28 cellular contexts compared by ENCODE assay signal in the genomic region with DNA sequence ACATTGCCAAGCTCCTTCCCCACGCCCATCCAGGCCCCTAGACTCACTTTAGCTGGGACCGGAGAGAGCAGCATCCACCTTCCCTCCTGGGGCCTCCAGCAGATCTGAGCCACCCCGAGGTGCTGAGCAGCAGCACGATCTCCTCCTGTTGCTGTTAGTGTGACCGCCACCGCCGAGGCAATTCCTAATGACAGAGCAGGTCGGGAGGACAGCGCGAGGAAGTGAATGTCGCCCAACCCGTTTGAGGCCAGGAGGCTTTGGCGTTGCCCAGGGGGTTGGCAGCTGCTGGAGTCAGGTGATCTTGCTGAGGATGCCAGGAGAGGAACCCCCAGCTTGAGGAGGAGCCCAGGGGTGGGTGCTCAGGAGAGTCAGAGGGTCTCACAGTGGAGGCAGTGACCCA. TPM values are rescaled to one million over a fixed set of nuclear protein-coding genes. Genes with fewer than 3 reads are reported as not detected.
A peak's percentile ranks its signal among the peaks of the same experiment; 100 is the strongest.
DNase-seq lines count a peak whose midpoint lies in the region; ATAC-seq and TF ChIP-seq lines count a peak whose summit lies in the region.
"Had no signal": no experiment of that assay in that cellular context is flagged by ENCODE, and none has a peak within 500 bp of the region (broad histone marks: within the 10 kb centered on the region; RNA-seq: fewer than 3 reads in every experiment).

RNF222 (minus strand) TSS at position 192 of the 400 bp plus-strand sequence. CDS start 4,366 bp downstream, outside the sequence.

- no peak for TF ChIP-seq CTCF in MCF 10A (IDR thresholded peaks at IDR 0.05; ENCODE audit: unreplicated experiment)
- no peak for TF ChIP-seq CTCF in LNCaP clone FGC (IDR thresholded peaks at IDR 0.05; ENCODE audit: control insufficient read depth, extremely low read depth, insufficient read depth)
- TF ChIP-seq CTCF in upper lobe of right lung (IDR thresholded peaks at IDR 0.05) = no peak

- no peaks in the 10 kb centered on the region for H3K36me3 ChIP-seq in upper lobe of right lung
- H3K36me3 ChIP-seq: gastrocnemius medialis, suprapubic skin, vagina had no signal

- H3K36me3 Mint-ChIP-seq in MCF 10A (ENCODE audit: insufficient read depth, unreplicated experiment) = no peaks in the 10 kb centered on the region
- H3K36me3 Mint-ChIP-seq: stimulated activated memory B cell treated with anti-CD40 and anti-IgM and Interleukin-4, amounts not matched to agents 10 μg/mL and 1 μg/mL and 100 μg/mL, for 72 hours had no signal

- H3K9me3 Mint-ChIP-seq in MCF 10A (ENCODE audit: unreplicated experiment) = peaks cover 7% of the 10 kb centered on the region
- H3K9me3 Mint-ChIP-seq: activated T-helper 17 cell treated with anti-CD3 and anti-CD28 coated beads, Interleukin-2, amount 50 U/mL, for 72 hours; naive thymus-derived CD4-positive, alpha-beta T cell; stimulated activated memory B cell treated with anti-CD40 and anti-IgM and Interleukin-4, amounts not matched to agents 10 μg/mL and 1 μg/mL and 100 μg/mL, for 72 hours had no signal

- in situ Hi-C loops in T47D (cut with HindIII; ENCODE audit: low pct_unique_long_range_greater_than_20kb, low sequenced_read_pairs) = no loop called here

- CTCF ChIA-PET in MCF 10A (lab: Yijun Ruan, JAX) = interaction anchor here (0.8 to 2.1 kb wide), 5 partner anchors 13 to 349 kb away, joined by 3 to 5 read pairs (median 4); partner anchors contain the start of gene RPL26

- peaks cover 10% of the 10 kb centered on the region for H3K4me1 Mint-ChIP-seq in MCF 10A (ENCODE audit: insufficient read depth, unreplicated experiment)

- BruUV-seq in MCF 10A (replicated peaks; lab: Mats Ljungman, UMichigan) = no TSS peak

- H3K4me3 ChIP-seq in LNCaP clone FGC (ENCODE audit: low read depth, low read length) (0 out of 2 replicates have a peak within 1 kb of the TSS, but pooled peaks have one; percentile 11), upper lobe of right lung (no peak within 1 kb of the TSS)
- H3K4me3 ChIP-seq: gastrocnemius medialis, hepatocyte, SK-N-MC, suprapubic skin had no signal

- ATAC-seq in upper lobe of right lung = peak; percentile 8
- ATAC-seq: activated T-helper 17 cell treated with anti-CD3 and anti-CD28 coated beads, Interleukin-2, amount 50 U/mL, for 72 hours; gastrocnemius medialis; left colon; naive thymus-derived CD4-positive, alpha-beta T cell; stimulated activated memory B cell treated with anti-CD40 and anti-IgM and Interleukin-4, amounts not matched to agents 10 μg/mL and 1 μg/mL and 100 μg/mL, for 72 hours had no signal

- H3K27ac ChIP-seq in epithelial cell of prostate (peak within 1 kb of the TSS; percentile 9), upper lobe of right lung (no peak within 1 kb of the TSS)
- H3K27ac ChIP-seq: C4-2B, gastrocnemius medialis, hepatocyte, RWPE1, SK-N-MC, suprapubic skin, vagina had no signal

- peaks cover 60% of the 10 kb centered on the region for H3K27me3 ChIP-seq in upper lobe of right lung

- H3K4me1 ChIP-seq in upper lobe of right lung = no peaks in the 10 kb centered on the region
- H3K4me1 ChIP-seq: gastrocnemius medialis, suprapubic skin, vagina had no signal

- H3K4me3 Mint-ChIP-seq in MCF 10A (ENCODE audit: unreplicated experiment) = no peak within 1 kb of the TSS
- H3K4me3 Mint-ChIP-seq: activated T-helper 17 cell treated with anti-CD3 and anti-CD28 coated beads, Interleukin-2, amount 50 U/mL, for 72 hours; stimulated activated memory B cell treated with anti-CD40 and anti-IgM and Interleukin-4, amounts not matched to agents 10 μg/mL and 1 μg/mL and 100 μg/mL, for 72 hours had no signal

- intact Hi-C loops in MCF 10A (cut with micrococcal nuclease) = no loop called here
- intact Hi-C loops in upper lobe of right lung (cut with DNase I) = no loop called here

- peaks cover 24% of the 10 kb centered on the region for H3K27me3 Mint-ChIP-seq in MCF 10A (ENCODE audit: insufficient read depth, unreplicated experiment)

- no peaks in the 10 kb centered on the region for H3K9me3 ChIP-seq in upper lobe of right lung
- H3K9me3 ChIP-seq: gastrocnemius medialis, suprapubic skin, vagina had no signal

- POLR2A ChIA-PET in MCF 10A (lab: Yijun Ruan, JAX) = interaction anchor here (1.2 kb wide), 1 partner anchor 14 kb away, joined by 8 read pairs; no protein-coding TSS in a partner anchor

- H3K27ac Mint-ChIP-seq in MCF 10A (ENCODE audit: low read depth, unreplicated experiment) = no peak within 1 kb of the TSS
- H3K27ac Mint-ChIP-seq: activated T-helper 17 cell treated with anti-CD3 and anti-CD28 coated beads, Interleukin-2, amount 50 U/mL, for 72 hours; stimulated activated memory B cell treated with anti-CD40 and anti-IgM and Interleukin-4, amounts not matched to agents 10 μg/mL and 1 μg/mL and 100 μg/mL, for 72 hours had no signal

- DNase-seq in T47D (ENCODE audit: low read depth in 1 of 2, low spot score in 1 of 2) (peak; percentile 55 to 90), MCF 10A (ENCODE audit: unreplicated experiment) (no peak), LNCaP clone FGC (ENCODE audit: low read depth) (no peak), epithelial cell of prostate (ENCODE audit: low read depth, low spot score) (no peak), upper lobe of right lung (no peak), UCSD-AML1 (lab: John Stamatoyannopoulos, UW; ENCODE audit: unreplicated experiment) (no peak)
- DNase-seq in stimulated activated CD4-positive, alpha-beta T cell treated with anti-CD3 and anti-CD28 coated beads, Interleukin-12 subunit alpha, Interleukin-12 subunit beta, amount 100 ng/mL, for 4 hours = no peak
- DNase-seq: activated CD4-positive, alpha-beta T cell treated with anti-CD3 and anti-CD28 coated beads, Interleukin-2, amount 50 U/mL, for 1 hour; EL; gastrocnemius medialis; IMR-90; left colon; naive thymus-derived CD4-positive, alpha-beta T cell; NCI-H1105 treated with DMSO at 0.1 percent for 48 hours; retina; stimulated activated CD4-positive, alpha-beta T cell treated with anti-CD3 and anti-CD28 coated beads, Interleukin-4, amount 100 ng/mL, for 1 hour; T-helper 2 cell had no signal

RNA-seq across cellular contexts. Expression of gene RNF222, which starts in this region (rescaled TPM):
- total RNA-seq in MCF 10A (2022) (not detected in 2 replicates), upper lobe of right lung (not detected)
- total RNA-seq: chondrocyte, gastrocnemius medialis, hepatocyte, IMR-90, left colon, M059J, osteoblast had no signal

Comparison
In these comparisons a context has a peak if more than half of its experiments do, and no peak if none do; other contexts are left out.
1. DNase-seq: peak in T47D (2 of 2); none in MCF 10A (single experiment), LNCaP clone FGC (single experiment), epithelial cell of prostate (single experiment), upper lobe of right lung (single experiment), UCSD-AML1 (single experiment) and stimulated activated CD4-positive, alpha-beta T cell treated with anti-CD3 and anti-CD28 coated beads, Interleukin-12 subunit alpha, Interleukin-12 subunit beta, amount 100 ng/mL, for 4 hours (single experiment).
2. Peak in ATAC-seq in upper lobe of right lung; RNA of the gene not detected or under 1 TPM.